Comparison of ENCODE assay signal across 8 cellular contexts in genomic region chr1:72282271-72282656, GRCh38. TPM values are rescaled to one million over a fixed set of nuclear protein-coding genes. Genes with fewer than 3 reads are reported as not detected.
DNase-seq lines count a peak whose midpoint lies in the region; ATAC-seq and TF ChIP-seq lines count a peak whose summit lies in the region.

NEGR1 (minus strand) TSS chr1:72282539.

- H3K4me1 ChIP-seq in PC-9 (replicated peaks; ENCODE audit: insufficient read depth): peaks cover 13% of the 10 kb centered on the region

- no peak within 1 kb of the TSS for H3K4me3 Mint-ChIP-seq in activated T-helper 17 cell treated with anti-CD3 and anti-CD28 coated beads, Interleukin-2, amount 50 U/mL, for 72 hours

- DNase-seq in stimulated activated CD4-positive, alpha-beta T cell treated with anti-CD3 and anti-CD28 coated beads, Interleukin-2, amount 100 ng/mL, for 24 hours: peak; percentile 5 to 16
- no peak for DNase-seq in stimulated activated CD4-positive, alpha-beta T cell treated with anti-CD3 and anti-CD28 coated beads, Interleukin-2, amount 100 ng/mL, for 48 hours
- DNase-seq in PC-9: peak in 1 of 2 experiments; percentile 12
- DNase-seq in left colon: peak; percentile 24 to 52
- DNase-seq in smooth muscle cell of the brain vasculature (ENCODE audit: low read depth, low spot score): peak; percentile 9

- peak within 1 kb of the TSS; percentile 93 for H3K4me3 ChIP-seq in PC-9

- peaks cover 22% of the 10 kb centered on the region for H3F3A ChIP-seq in PC-9 (ENCODE audit: insufficient read depth, low read depth)

- peaks cover 6% of the 10 kb centered on the region for H3K4me1 Mint-ChIP-seq in activated T-helper 17 cell treated with anti-CD3 and anti-CD28 coated beads, Interleukin-2, amount 50 U/mL, for 72 hours

- no peak within 1 kb of the TSS for H3K27ac Mint-ChIP-seq in activated T-helper 17 cell treated with anti-CD3 and anti-CD28 coated beads, Interleukin-2, amount 50 U/mL, for 72 hours

- H2AFZ ChIP-seq in PC-9: peak within 1 kb of the TSS; percentile 96

- no peaks in the 10 kb centered on the region for H3K36me3 Mint-ChIP-seq in activated T-helper 17 cell treated with anti-CD3 and anti-CD28 coated beads, Interleukin-2, amount 50 U/mL, for 72 hours (ENCODE audit: low read depth)

- intact Hi-C loops in PC-9 (cut with micrococcal nuclease; ENCODE audit: unreplicated experiment): no loop called here
- intact Hi-C loops in left colon (cut with DNase I, micrococcal nuclease): loop anchor here in 1 of 2 donors (10.0 kb wide), 1 partner anchor 217 kb away; no protein-coding TSS in a partner anchor

- ATAC-seq in left colon (peak; percentile 25), GM21619 (IDR thresholded peaks at IDR 0.05; ENCODE audit: unreplicated experiment) (no peak)
- ATAC-seq in activated T-helper 17 cell treated with anti-CD3 and anti-CD28 coated beads, Interleukin-2, amount 50 U/mL, for 72 hours (replicated peaks): no peak

- H3K79me2 ChIP-seq in PC-9 (ENCODE audit: low read depth): no peaks in the 10 kb centered on the region

- H3K9me2 ChIP-seq in PC-9 (ENCODE audit: insufficient read depth): no peaks in the 10 kb centered on the region

- H3K27me3 ChIP-seq in PC-9 (ENCODE audit: insufficient read depth, low read depth): no peaks in the 10 kb centered on the region

- POLR2A ChIA-PET in PC-9 (lab: Charles Lee; ENCODE audit: unreplicated experiment): no interaction called here

- peak within 1 kb of the TSS; percentile 91 for H3K4me2 ChIP-seq in PC-9

- H3K9me3 Mint-ChIP-seq in activated T-helper 17 cell treated with anti-CD3 and anti-CD28 coated beads, Interleukin-2, amount 50 U/mL, for 72 hours: no peaks in the 10 kb centered on the region

- no peaks in the 10 kb centered on the region for H4K20me1 ChIP-seq in PC-9 (ENCODE audit: insufficient read depth)

- CTCF ChIA-PET in PC-9 (lab: Charles Lee): no interaction called here

- no peaks in the 10 kb centered on the region for H3K36me3 ChIP-seq in PC-9 (ENCODE audit: low read depth)

- H3K9me3 ChIP-seq in PC-9 (ENCODE audit: insufficient read depth, low read depth): no peaks in the 10 kb centered on the region

- peak within 1 kb of the TSS; percentile 68 for H3K27ac ChIP-seq in PC-9
- peak within 1 kb of the TSS; percentile 99 for H3K27ac ChIP-seq in cingulate gyrus (ENCODE audit: low read depth, low read length)

- peaks cover 19% of the 10 kb centered on the region for H3K27me3 Mint-ChIP-seq in activated T-helper 17 cell treated with anti-CD3 and anti-CD28 coated beads, Interleukin-2, amount 50 U/mL, for 72 hours

- no TSS peak for BruUV-seq in PC-9 (replicated peaks; lab: Mats Ljungman, UMichigan)

- TF ChIP-seq CTCF in PC-9 (conservative IDR thresholded peaks at IDR 0.05): no peak

RNA-seq across cellular contexts. Expression of gene NEGR1, which starts in this region (rescaled TPM):
- total RNA-seq in PC-9 (2021): 0.23 and 0.44 TPM in 2 replicates
- 10 to 100 TPM in 1 of 2 donors, 1 to 10 TPM in 1; 4.2 to 13.1 TPM for total RNA-seq in left colon
- total RNA-seq in activated T-helper 17 cell treated with anti-CD3 and anti-CD28 coated beads, Interleukin-2, amount 50 U/mL, for 72 hours: not detected

Comparison
In these comparisons a context has a peak if more than half of its experiments do, and no peak if none do; other contexts are left out.
1. DNase-seq: peak in stimulated activated CD4-positive, alpha-beta T cell treated with anti-CD3 and anti-CD28 coated beads, Interleukin-2, amount 100 ng/mL, for 24 hours (2 of 2), left colon (2 of 2) and smooth muscle cell of the brain vasculature (single experiment); none in stimulated activated CD4-positive, alpha-beta T cell treated with anti-CD3 and anti-CD28 coated beads, Interleukin-2, amount 100 ng/mL, for 48 hours (0 of 2).